Comparison of ENCODE assay signal across 1 cellular context in the genomic region with DNA sequence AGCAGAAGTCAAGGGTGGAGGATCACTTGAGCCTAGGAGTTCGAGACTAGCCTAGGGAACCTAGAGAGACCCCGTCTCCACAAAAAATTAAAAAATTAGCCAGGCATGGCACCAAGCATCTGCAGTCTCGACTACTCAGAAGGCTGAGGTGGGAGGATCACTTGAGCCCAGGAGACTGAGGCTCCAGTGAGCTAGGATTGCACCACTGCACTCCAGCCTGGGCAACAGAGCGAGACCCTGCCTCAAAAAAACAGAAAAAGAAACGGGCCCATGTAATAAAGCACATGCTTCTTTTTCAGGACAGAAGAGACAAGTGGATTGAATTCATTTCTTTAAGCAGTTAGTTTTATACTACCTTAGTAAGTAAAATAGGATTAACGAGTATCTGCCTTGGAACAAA.
TF ChIP-seq lines count a peak whose summit lies in the region.

No MANE protein-coding gene starts in this region.

TF ChIP-seq in GM23338, 12 proteins besides CTCF, POLR2A, EP300 and RAD21 (continued from another document):
- TF ChIP-seq, protein P1, sequence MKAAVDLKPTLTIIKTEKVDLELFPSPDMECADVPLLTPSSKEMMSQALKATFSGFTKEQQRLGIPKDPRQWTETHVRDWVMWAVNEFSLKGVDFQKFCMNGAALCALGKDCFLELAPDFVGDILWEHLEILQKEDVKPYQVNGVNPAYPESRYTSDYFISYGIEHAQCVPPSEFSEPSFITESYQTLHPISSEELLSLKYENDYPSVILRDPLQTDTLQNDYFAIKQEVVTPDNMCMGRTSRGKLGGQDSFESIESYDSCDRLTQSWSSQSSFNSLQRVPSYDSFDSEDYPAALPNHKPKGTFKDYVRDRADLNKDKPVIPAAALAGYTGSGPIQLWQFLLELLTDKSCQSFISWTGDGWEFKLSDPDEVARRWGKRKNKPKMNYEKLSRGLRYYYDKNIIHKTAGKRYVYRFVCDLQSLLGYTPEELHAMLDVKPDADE (IDR thresholded peaks at IDR 0.05): no peak
- TF ChIP-seq POLR2AphosphoS5 (IDR thresholded peaks at IDR 0.05; ENCODE audit: low read depth): no peak
TF ChIP-seq in GM23338: peak in this region for 0.
